10 cellular contexts compared by ENCODE assay signal in the genomic region with DNA sequence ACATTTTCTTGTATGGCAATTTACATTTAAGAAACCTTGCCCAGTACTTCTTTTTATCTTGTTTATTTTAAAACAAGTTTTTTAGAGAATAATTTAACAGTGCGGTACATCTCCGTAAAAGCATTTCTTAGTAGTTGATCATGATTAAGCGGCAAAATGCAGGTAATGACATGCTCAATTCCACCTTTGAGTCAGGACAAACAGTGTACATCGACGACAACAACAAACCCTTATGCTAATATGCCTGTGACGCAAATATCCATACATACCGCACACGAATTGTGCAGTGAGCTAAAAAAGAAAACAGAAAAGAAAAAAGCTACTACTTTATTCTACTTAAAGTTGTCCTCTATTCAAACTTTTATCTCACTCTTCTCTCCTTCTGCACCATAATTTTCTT. TPM values are rescaled to one million over a fixed set of nuclear protein-coding genes. Genes with fewer than 3 reads are reported as not detected.
A peak's percentile ranks its signal among the peaks of the same experiment; 100 is the strongest.
DNase-seq lines count a peak whose midpoint lies in the region; ATAC-seq, FAIRE-seq and TF ChIP-seq lines count a peak whose summit lies in the region.
"Had no signal": no experiment of that assay in that cellular context is flagged by ENCODE, and none has a peak within 500 bp of the region (broad histone marks: within the 10 kb centered on the region; RNA-seq: fewer than 3 reads in every experiment).

No MANE protein-coding gene starts in this region.

- H3K9ac ChIP-seq in HUES48 (ENCODE audit: low read depth, low read length), result no peak overlapping the region

- H3K36me3 ChIP-seq in HUES48 (ENCODE audit: control insufficient read depth, insufficient read depth, low read length), result no peaks in the 10 kb centered on the region

- intact Hi-C loops in lower leg skin (cut with DNase I; ENCODE audit: low total_unique reads), result no loop called here

- no peaks in the 10 kb centered on the region for H3K9me3 ChIP-seq in HUES48 (ENCODE audit: control insufficient read depth, insufficient read depth, low read length)

- TF ChIP-seq CTCF in astrocyte of the cerebellum (IDR thresholded peaks at IDR 0.05; ENCODE audit: low read depth, low read length, missing control alignments), result no peak
- no peak for TF ChIP-seq CTCF in lower leg skin (IDR thresholded peaks at IDR 0.05)

- no peaks in the 10 kb centered on the region for H3K9me3 Mint-ChIP-seq in stimulated activated naive CD8-positive, alpha-beta T cell treated with anti-CD3 and anti-CD28 coated beads, Interleukin-15, amount 100 ng/mL, for 72 hours

- peaks cover 31% of the 10 kb centered on the region for H3K4me1 Mint-ChIP-seq in stimulated activated naive CD8-positive, alpha-beta T cell treated with anti-CD3 and anti-CD28 coated beads, Interleukin-15, amount 100 ng/mL, for 72 hours

- FAIRE-seq in islet of Langerhans (lab: Jason Lieb, UNC), result peak; percentile 83

- H3K27me3 ChIP-seq in HUES48 (ENCODE audit: control insufficient read depth, insufficient read depth, low read length), result peaks cover 68% of the 10 kb centered on the region

- no peak overlapping the region for H3K27ac ChIP-seq in HUES48 (ENCODE audit: low read depth, low read length)

- 19 to 25% methylated on average over 8 of the region's 8 CpGs for WGBS in lower leg skin, 2 donors

- ATAC-seq in stimulated activated naive CD8-positive, alpha-beta T cell treated with anti-CD3 and anti-CD28 coated beads, Interleukin-15, amount 100 ng/mL, for 72 hours, result no peak
- no peak for ATAC-seq in HG03139 (IDR thresholded peaks at IDR 0.05; ENCODE audit: unreplicated experiment)
- ATAC-seq in HG03135 (IDR thresholded peaks at IDR 0.05; ENCODE audit: unreplicated experiment), result no peak
- no peak for ATAC-seq in HG03045 (IDR thresholded peaks at IDR 0.05; ENCODE audit: unreplicated experiment)

- TF ChIP-seq POLR2A in lower leg skin (IDR thresholded peaks at IDR 0.05), result no peak

- DNase-seq in astrocyte of the cerebellum (ENCODE audit: low read depth) (no peak), lower leg skin (ENCODE audit: low spot score in 2 of 2) (no peak)
- DNase-seq in stimulated activated naive CD8-positive, alpha-beta T cell treated with anti-CD3 and anti-CD28 coated beads, Interleukin-15, amount 100 ng/mL, for 72 hours, result no peak
- DNase-seq: NCI-H1048 had no signal

- H3K27ac Mint-ChIP-seq in stimulated activated naive CD8-positive, alpha-beta T cell treated with anti-CD3 and anti-CD28 coated beads, Interleukin-15, amount 100 ng/mL, for 72 hours, result peak overlapping the region; percentile 78 to 96

- H3K4me3 ChIP-seq in HUES48 (ENCODE audit: low read depth, low read length), result peak overlapping the region; percentile 77
- H3K4me3 ChIP-seq in astrocyte of the cerebellum (ENCODE audit: low read depth, low read length), result peak overlapping the region; percentile 59
- no peak overlapping the region for H3K4me3 ChIP-seq in lower leg skin (ENCODE audit: low read depth, poor library complexity, severe bottlenecking)

- peak overlapping the region; percentile 84 to 85 for H3K4me3 Mint-ChIP-seq in stimulated activated naive CD8-positive, alpha-beta T cell treated with anti-CD3 and anti-CD28 coated beads, Interleukin-15, amount 100 ng/mL, for 72 hours
- H3K4me3 Mint-ChIP-seq: central memory CD8-positive, alpha-beta T cell had no signal

- peaks cover 58% of the 10 kb centered on the region for H3K27me3 Mint-ChIP-seq in stimulated activated naive CD8-positive, alpha-beta T cell treated with anti-CD3 and anti-CD28 coated beads, Interleukin-15, amount 100 ng/mL, for 72 hours

- H3K4me1 ChIP-seq in HUES48 (ENCODE audit: control insufficient read depth, insufficient read depth, low read length), result 0 out of 2 replicates have a peak, but pooled peaks cover 3% of the 10 kb centered on the region

- in situ Hi-C loops in astrocyte of the cerebellum (cut with HindIII; ENCODE audit: low sequenced_read_pairs), result no loop called here

RNA-seq across cellular contexts. Expression of a gene that starts 1.9 kb away (rescaled TPM):
- total RNA-seq in lower leg skin, result 1 to 10 TPM; 1.6 to 3.0 (median 2.1) TPM
